ENCODE assay signal across 8 cellular contexts in genomic region chr4:114807759-114808404, GRCh38.
A peak's percentile ranks its signal among the peaks of the same experiment; 100 is the strongest.
DNase-seq lines count a peak whose midpoint lies in the region; ATAC-seq and TF ChIP-seq lines count a peak whose summit lies in the region.

No MANE protein-coding gene starts in this region.

- H3K4me3 ChIP-seq in AG04449 (ENCODE audit: low read depth, low read length): no peak overlapping the region

- no peaks in the 10 kb centered on the region for H3K36me3 Mint-ChIP-seq in activated T-cell treated with anti-CD3 and anti-CD28 coated beads, Interleukin-2, amount 50 U/mL, for 4 hours (ENCODE audit: insufficient read depth)

- peak; percentile 70 to 72 for ATAC-seq in activated T-cell treated with anti-CD3 and anti-CD28 coated beads, Interleukin-2, amount 50 U/mL, for 4 hours

- H3K27me3 Mint-ChIP-seq in activated T-cell treated with anti-CD3 and anti-CD28 coated beads, Interleukin-2, amount 50 U/mL, for 4 hours (ENCODE audit: low read depth): peaks cover 3% of the 10 kb centered on the region

- CTCF ChIA-PET in AG04449 (lab: Yijun Ruan, JAX): interaction anchor here (0.6 to 2.5 kb wide), 13 partner anchors 9 to 423 kb away, joined by 3 to 10 read pairs (median 5); no protein-coding TSS in a partner anchor
- CTCF ChIA-PET in HEK293T (lab: Yijun Ruan, JAX): interaction anchor here (0.8 to 1.4 kb wide), 5 partner anchors 13 to 443 kb away, joined by 3 to 6 read pairs (median 3); no protein-coding TSS in a partner anchor

- POLR2A ChIA-PET in AG04449 (lab: Yijun Ruan, JAX): no interaction called here
- POLR2A ChIA-PET in HEK293T (lab: Yijun Ruan, JAX): no interaction called here

- H3K9me3 Mint-ChIP-seq in activated T-cell treated with anti-CD3 and anti-CD28 coated beads, Interleukin-2, amount 50 U/mL, for 4 hours: no peaks in the 10 kb centered on the region

- H3K4me1 Mint-ChIP-seq in activated T-cell treated with anti-CD3 and anti-CD28 coated beads, Interleukin-2, amount 50 U/mL, for 4 hours (ENCODE audit: low read depth): no peaks in the 10 kb centered on the region

- H3K4me3 Mint-ChIP-seq in activated T-cell treated with anti-CD3 and anti-CD28 coated beads, Interleukin-2, amount 50 U/mL, for 4 hours: no peak overlapping the region

- no peak for DNase-seq in AG04449 (ENCODE audit: low read depth, low spot score)
- peak; percentile 65 for DNase-seq in HEK293T (ENCODE audit: extremely low spot score)
- DNase-seq in activated T-cell treated with anti-CD3 and anti-CD28 coated beads, Interleukin-2, amount 50 U/mL, for 4 hours: no peak
- peak; percentile 10 for DNase-seq in hepatic stellate cell (ENCODE audit: low spot score)
- peak; percentile 26 for DNase-seq in stimulated activated CD4-positive, alpha-beta T cell treated with anti-CD3 and anti-CD28 coated beads, Interleukin-4, amount 100 ng/mL, for 24 hours
- no peak for DNase-seq in COR-L47 (lab: John Stamatoyannopoulos, UW)

- peak; percentile 86 for TF ChIP-seq CTCF in AG04449 (IDR thresholded peaks at IDR 0.05; ENCODE audit: insufficient read depth, low read length, missing control alignments)
- peak; percentile 92 for TF ChIP-seq CTCF in GM12874 (IDR thresholded peaks at IDR 0.05; ENCODE audit: insufficient read depth, low read depth, low read length)
- TF ChIP-seq CTCF in LNCAP (IDR thresholded peaks at IDR 0.05): peak; percentile 83

TF ChIP-seq in HEK293T, 16 proteins besides CTCF, POLR2A, EP300 and RAD21:
- TF ChIP-seq FOXA1 (IDR thresholded peaks at IDR 0.05): no peak
- TF ChIP-seq ARNT (IDR thresholded peaks at IDR 0.05): no peak
- TF ChIP-seq NFRKB (IDR thresholded peaks at IDR 0.05): no peak
- TF ChIP-seq FOXM1 (IDR thresholded peaks at IDR 0.05; ENCODE audit: borderline replicate concordance): no peak
- TF ChIP-seq CTBP1 (IDR thresholded peaks at IDR 0.05; ENCODE audit: borderline replicate concordance): no peak
- no peak for TF ChIP-seq LEF1 (IDR thresholded peaks at IDR 0.05; ENCODE audit: borderline replicate concordance)
- no peak for TF ChIP-seq ELF4 (IDR thresholded peaks at IDR 0.05)
- TF ChIP-seq SUZ12 (IDR thresholded peaks at IDR 0.05): no peak

Comparison
In these comparisons a context has a peak if more than half of its experiments do, and no peak if none do; other contexts are left out.
1. DNase-seq: peak in HEK293T (single experiment), hepatic stellate cell (single experiment) and stimulated activated CD4-positive, alpha-beta T cell treated with anti-CD3 and anti-CD28 coated beads, Interleukin-4, amount 100 ng/mL, for 24 hours (single experiment); none in AG04449 (single experiment), activated T-cell treated with anti-CD3 and anti-CD28 coated beads, Interleukin-2, amount 50 U/mL, for 4 hours (single experiment) and COR-L47 (single experiment).
2. Peak in every context shown above with its lines, with median percentiles within 50 percentile points of each other: CTCF ChIP-seq.